In the genomic region with DNA sequence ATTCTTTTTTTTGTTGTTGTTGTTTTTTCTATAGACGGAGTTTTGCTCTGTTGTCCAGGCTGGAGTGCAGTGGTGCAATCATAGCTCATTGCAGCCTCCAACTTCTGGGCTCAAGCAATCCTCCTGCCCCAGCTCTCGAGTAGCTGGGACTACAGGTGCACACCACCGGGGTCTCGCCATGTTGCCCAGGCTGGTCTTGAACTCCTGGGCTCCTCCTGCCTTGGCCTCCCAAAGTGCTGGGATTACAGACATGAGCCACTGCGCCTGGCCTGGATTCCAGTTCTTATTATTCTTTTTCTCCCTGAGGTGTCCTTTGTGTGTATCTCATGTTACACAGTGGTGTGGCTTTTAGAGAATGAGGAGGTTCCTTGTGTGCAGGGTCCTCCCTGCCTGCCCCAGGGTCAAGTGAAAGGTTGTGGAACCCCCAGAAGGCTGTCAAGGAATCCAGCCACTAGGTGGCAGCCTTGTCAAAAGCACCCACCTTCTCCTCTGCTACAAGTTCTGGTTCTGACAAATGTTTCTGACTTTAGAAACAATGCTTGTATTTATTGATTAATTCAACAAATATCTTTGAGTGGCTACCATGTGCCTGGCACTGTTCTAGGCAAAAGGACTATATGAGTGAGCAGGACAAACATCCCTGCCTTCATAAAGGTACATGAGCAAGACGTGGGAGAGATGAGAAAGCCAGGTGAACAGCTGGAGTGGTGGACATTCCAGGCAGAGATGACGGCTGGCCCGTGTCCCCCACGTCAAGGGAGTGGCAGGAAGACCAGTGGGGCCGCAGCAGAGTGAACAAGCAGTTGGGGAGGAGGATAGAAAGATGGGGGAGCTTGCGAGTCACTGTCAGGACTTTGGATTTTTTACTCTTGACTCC, we compare ENCODE assay signal across 1 cellular context.
TF ChIP-seq lines count a peak whose summit lies in the region.

No MANE protein-coding gene starts in this region.

TF ChIP-seq in HepG2, 621 proteins besides CTCF, POLR2A, EP300 and RAD21 (continued from another document and continues in another):
- TF ChIP-seq, protein P1, sequence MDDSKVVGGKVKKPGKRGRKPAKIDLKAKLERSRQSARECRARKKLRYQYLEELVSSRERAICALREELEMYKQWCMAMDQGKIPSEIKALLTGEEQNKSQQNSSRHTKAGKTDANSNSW (CRISPR knock-in tag; IDR thresholded peaks at IDR 0.05; ENCODE audit: borderline replicate concordance): no peak
- TF ChIP-seq ARID4A (CRISPR knock-in tag; IDR thresholded peaks at IDR 0.05; ENCODE audit: borderline replicate concordance): no peak
- TF ChIP-seq SNAPC4 (CRISPR knock-in tag; IDR thresholded peaks at IDR 0.05): no peak
- peak; percentile 56 for TF ChIP-seq SMC3 (IDR thresholded peaks at IDR 0.05; ENCODE audit: low read length)
- TF ChIP-seq, protein P2, sequence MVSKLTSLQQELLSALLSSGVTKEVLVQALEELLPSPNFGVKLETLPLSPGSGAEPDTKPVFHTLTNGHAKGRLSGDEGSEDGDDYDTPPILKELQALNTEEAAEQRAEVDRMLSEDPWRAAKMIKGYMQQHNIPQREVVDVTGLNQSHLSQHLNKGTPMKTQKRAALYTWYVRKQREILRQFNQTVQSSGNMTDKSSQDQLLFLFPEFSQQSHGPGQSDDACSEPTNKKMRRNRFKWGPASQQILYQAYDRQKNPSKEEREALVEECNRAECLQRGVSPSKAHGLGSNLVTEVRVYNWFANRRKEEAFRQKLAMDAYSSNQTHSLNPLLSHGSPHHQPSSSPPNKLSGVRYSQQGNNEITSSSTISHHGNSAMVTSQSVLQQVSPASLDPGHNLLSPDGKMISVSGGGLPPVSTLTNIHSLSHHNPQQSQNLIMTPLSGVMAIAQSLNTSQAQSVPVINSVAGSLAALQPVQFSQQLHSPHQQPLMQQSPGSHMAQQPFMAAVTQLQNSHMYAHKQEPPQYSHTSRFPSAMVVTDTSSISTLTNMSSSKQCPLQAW (CRISPR knock-in tag; IDR thresholded peaks at IDR 0.05): no peak
- no peak for TF ChIP-seq MLX (CRISPR knock-in tag; IDR thresholded peaks at IDR 0.05)
- TF ChIP-seq SMAD3 (CRISPR knock-in tag; IDR thresholded peaks at IDR 0.05): no peak
- TF ChIP-seq CBX5 (CRISPR knock-in tag; IDR thresholded peaks at IDR 0.05; ENCODE audit: borderline replicate concordance): no peak
- TF ChIP-seq ZNF788 (CRISPR knock-in tag; IDR thresholded peaks at IDR 0.05; ENCODE audit: borderline replicate concordance): no peak
- TF ChIP-seq ZSCAN20 (CRISPR knock-in tag; IDR thresholded peaks at IDR 0.05; ENCODE audit: borderline replicate concordance): no peak
- TF ChIP-seq ZMAT3 (CRISPR knock-in tag; conservative IDR thresholded peaks at IDR 0.05): no peak
- no peak for TF ChIP-seq ZSCAN9 (CRISPR knock-in tag; IDR thresholded peaks at IDR 0.05; ENCODE audit: borderline replicate concordance)
- no peak for TF ChIP-seq ZBTB7B (CRISPR knock-in tag; IDR thresholded peaks at IDR 0.05)
- TF ChIP-seq NR2F6 (IDR thresholded peaks at IDR 0.05): no peak
- 0 out of 2 replicates have a peak, but pooled peaks have one; percentile 47 for TF ChIP-seq NR2F6 (CRISPR knock-in tag; IDR thresholded peaks at IDR 0.05)
- TF ChIP-seq ZFAT (CRISPR knock-in tag; conservative IDR thresholded peaks at IDR 0.05): no peak
- TF ChIP-seq STAG1 (CRISPR knock-in tag; IDR thresholded peaks at IDR 0.05): peak; percentile 80
- TF ChIP-seq, protein P3, sequence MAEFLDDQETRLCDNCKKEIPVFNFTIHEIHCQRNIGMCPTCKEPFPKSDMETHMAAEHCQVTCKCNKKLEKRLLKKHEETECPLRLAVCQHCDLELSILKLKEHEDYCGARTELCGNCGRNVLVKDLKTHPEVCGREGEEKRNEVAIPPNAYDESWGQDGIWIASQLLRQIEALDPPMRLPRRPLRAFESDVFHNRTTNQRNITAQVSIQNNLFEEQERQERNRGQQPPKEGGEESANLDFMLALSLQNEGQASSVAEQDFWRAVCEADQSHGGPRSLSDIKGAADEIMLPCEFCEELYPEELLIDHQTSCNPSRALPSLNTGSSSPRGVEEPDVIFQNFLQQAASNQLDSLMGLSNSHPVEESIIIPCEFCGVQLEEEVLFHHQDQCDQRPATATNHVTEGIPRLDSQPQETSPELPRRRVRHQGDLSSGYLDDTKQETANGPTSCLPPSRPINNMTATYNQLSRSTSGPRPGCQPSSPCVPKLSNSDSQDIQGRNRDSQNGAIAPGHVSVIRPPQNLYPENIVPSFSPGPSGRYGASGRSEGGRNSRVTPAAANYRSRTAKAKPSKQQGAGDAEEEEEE (CRISPR knock-in tag; IDR thresholded peaks at IDR 0.05; ENCODE audit: borderline replicate concordance): 0 out of 2 replicates have a peak, but pooled peaks have one; percentile 43
- TF ChIP-seq KAT7 (CRISPR knock-in tag; IDR thresholded peaks at IDR 0.05; ENCODE audit: borderline replicate concordance): no peak
- no peak for TF ChIP-seq SOX6 (IDR thresholded peaks at IDR 0.05)
- no peak for TF ChIP-seq SOX6 (CRISPR knock-in tag; IDR thresholded peaks at IDR 0.05)
- TF ChIP-seq SNAPC2 (CRISPR knock-in tag; IDR thresholded peaks at IDR 0.05): no peak
- no peak for TF ChIP-seq ZNF792 (CRISPR knock-in tag; IDR thresholded peaks at IDR 0.05)
- TF ChIP-seq NAIF1 (CRISPR knock-in tag; IDR thresholded peaks at IDR 0.05; ENCODE audit: borderline replicate concordance): no peak
- TF ChIP-seq RARG (CRISPR knock-in tag; IDR thresholded peaks at IDR 0.05; ENCODE audit: low read depth): no peak
- TF ChIP-seq TCF7 (IDR thresholded peaks at IDR 0.05; ENCODE audit: low read depth): no peak
- TF ChIP-seq ZUFSP (CRISPR knock-in tag; IDR thresholded peaks at IDR 0.05; ENCODE audit: borderline replicate concordance): no peak
- no peak for TF ChIP-seq ZNF749 (CRISPR knock-in tag; IDR thresholded peaks at IDR 0.05; ENCODE audit: borderline replicate concordance)
- no peak for TF ChIP-seq HNRNPH1 (optimal IDR thresholded peaks at IDR 0.05; ENCODE audit: low read depth, low read length)
- no peak for TF ChIP-seq HNRNPUL1 (IDR thresholded peaks at IDR 0.05; ENCODE audit: low read depth, low read length)
- peak; percentile 37 for TF ChIP-seq XRCC5 (optimal IDR thresholded peaks at IDR 0.05; ENCODE audit: low read length)
- TF ChIP-seq DRAP1 (CRISPR knock-in tag; IDR thresholded peaks at IDR 0.05): no peak
- TF ChIP-seq ZNF543 (CRISPR knock-in tag; IDR thresholded peaks at IDR 0.05): no peak
- TF ChIP-seq FOXK1 (CRISPR knock-in tag; IDR thresholded peaks at IDR 0.05; ENCODE audit: borderline replicate concordance, low read depth): no peak
- TF ChIP-seq, protein P4, sequence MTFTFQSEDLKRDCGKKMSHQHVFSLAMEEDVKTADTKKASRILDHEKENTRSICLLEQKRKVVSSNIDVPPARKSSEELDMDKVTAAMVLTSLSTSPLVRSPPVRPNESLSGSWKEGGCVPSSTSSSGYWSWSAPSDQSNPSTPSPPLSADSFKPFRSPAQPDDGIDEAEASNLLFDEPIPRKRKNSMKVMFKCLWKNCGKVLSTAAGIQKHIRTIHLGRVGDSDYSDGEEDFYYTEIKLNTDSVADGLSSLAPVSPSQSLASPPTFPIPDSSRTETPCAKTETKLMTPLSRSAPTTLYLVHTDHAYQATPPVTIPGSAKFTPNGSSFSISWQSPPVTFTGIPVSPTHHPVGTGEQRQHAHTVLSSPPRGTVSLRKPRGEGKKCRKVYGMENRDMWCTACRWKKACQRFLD (CRISPR knock-in tag; IDR thresholded peaks at IDR 0.05; ENCODE audit: borderline replicate concordance): no peak
- no peak for TF ChIP-seq RXRB (CRISPR knock-in tag; IDR thresholded peaks at IDR 0.05; ENCODE audit: borderline replicate concordance)
